In the genomic region with DNA sequence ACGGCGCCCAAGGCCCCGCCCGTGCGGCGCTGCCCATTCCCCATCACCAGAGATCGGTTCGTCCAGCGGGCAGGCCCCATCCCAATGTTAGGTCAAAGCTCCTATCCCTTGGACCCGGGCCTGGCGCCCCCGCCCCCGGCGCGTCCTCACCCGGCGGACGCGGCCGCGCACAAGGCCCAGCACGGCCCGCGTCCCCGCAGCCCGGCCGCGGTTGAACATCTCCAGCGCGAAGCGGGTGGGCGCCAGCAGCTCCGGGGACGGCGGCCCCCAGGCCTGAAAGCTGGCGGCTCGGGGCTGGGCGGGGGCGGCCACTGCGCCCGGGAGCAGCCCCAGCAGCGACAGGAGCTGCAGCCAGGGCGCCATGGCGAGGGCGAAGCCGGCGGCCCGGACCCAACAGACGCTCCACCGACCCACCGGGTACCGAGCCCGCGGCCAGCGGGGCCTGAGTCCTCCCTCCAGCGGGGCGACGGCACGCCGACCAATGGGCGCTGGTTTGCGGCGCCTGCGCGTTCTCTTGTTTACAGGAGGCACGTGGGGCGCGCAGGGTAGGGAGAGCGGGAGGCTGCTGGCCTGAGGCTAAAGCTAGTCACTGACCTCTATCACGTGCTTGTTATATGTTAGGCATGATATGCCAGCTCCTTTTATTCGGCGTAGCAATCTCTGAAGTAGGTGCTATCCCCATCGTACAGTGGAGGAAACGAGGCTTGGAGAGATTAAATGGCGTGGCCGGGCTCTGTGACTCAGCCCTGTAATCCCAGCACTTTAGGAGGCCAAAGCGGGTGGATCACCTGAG, we compare ENCODE assay signal across 8 cellular contexts. TPM values are rescaled to one million over a fixed set of nuclear protein-coding genes. Genes with fewer than 3 reads are reported as not detected.
DNase-seq lines count a peak whose midpoint lies in the region; ATAC-seq and TF ChIP-seq lines count a peak whose summit lies in the region.

Gene CTSF, minus strand, starts transcription at position 483 of the 793 bp plus-strand sequence. Its CDS starts 120 bp downstream, at position 363.

- H3K27me3 ChIP-seq in muscle layer of duodenum (ENCODE audit: low read depth, low read length), result no peaks in the 10 kb centered on the region

- H3K9me3 Mint-ChIP-seq in activated T-cell treated with anti-CD3 and anti-CD28 coated beads, Interleukin-2, amount 50 U/mL, for 4 hours, result no peaks in the 10 kb centered on the region
- no peaks in the 10 kb centered on the region for H3K9me3 Mint-ChIP-seq in stimulated activated naive B cell treated with anti-CD40 and anti-IgM and Interleukin-4, amounts not matched to agents 10 μg/mL and 1 μg/mL and 100 μg/mL, for 72 hours

- H3K4me3 ChIP-seq in epithelial cell of proximal tubule (ENCODE audit: low read depth, low read length), result peak within 1 kb of the TSS; percentile 53
- peak within 1 kb of the TSS; percentile 46 to 75 for H3K4me3 ChIP-seq in muscle layer of duodenum (ENCODE audit: low read depth in 1 of 2, low read length in 2 of 2)

- DNase-seq in NOMO-1 treated with dmso at 0.1 percent for 144 hours (lab: John Stamatoyannopoulos, UW; ENCODE audit: unreplicated experiment) (peak; percentile 26), epithelial cell of proximal tubule (ENCODE audit: low read depth) (no peak)
- DNase-seq in activated T-cell treated with anti-CD3 and anti-CD28 coated beads, Interleukin-2, amount 50 U/mL, for 4 hours, result peak; percentile 66
- peak; percentile 53 for DNase-seq in stimulated activated naive B cell treated with anti-CD40 and anti-IgM and Interleukin-4, amounts not matched to agents 10 μg/mL and 1 μg/mL and 100 μg/mL, for 72 hours

- peaks cover 12% of the 10 kb centered on the region for H3K4me1 Mint-ChIP-seq in activated T-cell treated with anti-CD3 and anti-CD28 coated beads, Interleukin-2, amount 50 U/mL, for 4 hours (ENCODE audit: low read depth)
- peaks cover 10 to 11% of the 10 kb centered on the region in 2 donors for H3K4me1 Mint-ChIP-seq in stimulated activated naive B cell treated with anti-CD40 and anti-IgM and Interleukin-4, amounts not matched to agents 10 μg/mL and 1 μg/mL and 100 μg/mL, for 72 hours

- peaks cover 0 to 26% of the 10 kb centered on the region in 2 donors for H3K36me3 ChIP-seq in muscle layer of duodenum (ENCODE audit: control insufficient read depth in 1 of 2, insufficient read depth in 2 of 2, low read length in 2 of 2)

- H3K27ac Mint-ChIP-seq in stimulated activated naive B cell treated with anti-CD40 and anti-IgM and Interleukin-4, amounts not matched to agents 10 μg/mL and 1 μg/mL and 100 μg/mL, for 72 hours, result no peak within 1 kb of the TSS

- ATAC-seq in HG03439 (IDR thresholded peaks at IDR 0.05; ENCODE audit: unreplicated experiment) (peak; percentile 70), HG02571 (IDR thresholded peaks at IDR 0.05; ENCODE audit: unreplicated experiment) (no peak)
- ATAC-seq in activated T-cell treated with anti-CD3 and anti-CD28 coated beads, Interleukin-2, amount 50 U/mL, for 4 hours, result peak; percentile 96 to 97
- ATAC-seq in stimulated activated naive B cell treated with anti-CD40 and anti-IgM and Interleukin-4, amounts not matched to agents 10 μg/mL and 1 μg/mL and 100 μg/mL, for 72 hours (replicated peaks), result peak; percentile 96

- peak within 1 kb of the TSS; percentile 77 for H3K4me3 Mint-ChIP-seq in activated T-cell treated with anti-CD3 and anti-CD28 coated beads, Interleukin-2, amount 50 U/mL, for 4 hours
- H3K4me3 Mint-ChIP-seq in stimulated activated naive B cell treated with anti-CD40 and anti-IgM and Interleukin-4, amounts not matched to agents 10 μg/mL and 1 μg/mL and 100 μg/mL, for 72 hours, result peak within 1 kb of the TSS; percentile 81 to 82

- H3K4me1 ChIP-seq in muscle layer of duodenum (ENCODE audit: control insufficient read depth in 1 of 2, insufficient read depth in 2 of 2, low read length in 2 of 2), result peaks cover 0 to 6% of the 10 kb centered on the region in 2 donors

- peaks cover 4% of the 10 kb centered on the region for H3K27me3 Mint-ChIP-seq in activated T-cell treated with anti-CD3 and anti-CD28 coated beads, Interleukin-2, amount 50 U/mL, for 4 hours (ENCODE audit: low read depth)
- H3K27me3 Mint-ChIP-seq in stimulated activated naive B cell treated with anti-CD40 and anti-IgM and Interleukin-4, amounts not matched to agents 10 μg/mL and 1 μg/mL and 100 μg/mL, for 72 hours, result peaks cover 18 to 27% of the 10 kb centered on the region in 2 donors

- no peak for TF ChIP-seq CTCF in C4-2B (conservative IDR thresholded peaks at IDR 0.05)
- no peak for TF ChIP-seq CTCF in epithelial cell of proximal tubule (conservative IDR thresholded peaks at IDR 0.05; ENCODE audit: low read depth, low read length)

- H3K9me3 ChIP-seq in muscle layer of duodenum (ENCODE audit: control insufficient read depth in 1 of 2, low read length in 2 of 2), result no peaks in the 10 kb centered on the region

- H3K27ac ChIP-seq in C4-2B, result peak within 1 kb of the TSS; percentile 76
- H3K27ac ChIP-seq in muscle layer of duodenum (ENCODE audit: low read length), result no peak within 1 kb of the TSS

- no peaks in the 10 kb centered on the region for H3K36me3 Mint-ChIP-seq in activated T-cell treated with anti-CD3 and anti-CD28 coated beads, Interleukin-2, amount 50 U/mL, for 4 hours (ENCODE audit: insufficient read depth)
- no peaks in the 10 kb centered on the region for H3K36me3 Mint-ChIP-seq in stimulated activated naive B cell treated with anti-CD40 and anti-IgM and Interleukin-4, amounts not matched to agents 10 μg/mL and 1 μg/mL and 100 μg/mL, for 72 hours

RNA-seq across cellular contexts. Expression of gene CTSF, which starts in this region (rescaled TPM):
- total RNA-seq in activated T-cell treated with anti-CD3 and anti-CD28 coated beads, Interleukin-2, amount 50 U/mL, for 4 hours, result under 1 TPM; 0.33 to 0.89 (median 0.63) TPM
- 6.7 and 15.2 TPM in 2 replicates for total RNA-seq in epithelial cell of proximal tubule

Comparison
In these comparisons a context has a peak if more than half of its experiments do, and no peak if none do; other contexts are left out.
1. Peak in DNase-seq and ATAC-seq in activated T-cell treated with anti-CD3 and anti-CD28 coated beads, Interleukin-2, amount 50 U/mL, for 4 hours; RNA of the gene not detected or under 1 TPM.